In genomic region chr5:10857333-10857723, GRCh38 we compare ENCODE assay signal across 2 cellular contexts.
TF ChIP-seq lines count a peak whose summit lies in the region.

No MANE protein-coding gene starts in this region.

TF ChIP-seq in GM23338, 12 proteins besides CTCF, POLR2A, EP300 and RAD21 (continued from another document):
- TF ChIP-seq CREB1 (CRISPR knock-in tag; IDR thresholded peaks at IDR 0.05; ENCODE audit: low read depth) (no peak), POLR2AphosphoS5 (IDR thresholded peaks at IDR 0.05; ENCODE audit: low read depth) (no peak), NANOG (IDR thresholded peaks at IDR 0.05; ENCODE audit: borderline replicate concordance) (no peak), ETS1 (IDR thresholded peaks at IDR 0.05) (no peak), ZNF462 (CRISPR knock-in tag; IDR thresholded peaks at IDR 0.05) (no peak), STAT1 (IDR thresholded peaks at IDR 0.05; ENCODE audit: unreplicated experiment) (no peak), ZNF114 (CRISPR knock-in tag; IDR thresholded peaks at IDR 0.05) (no peak), REST (IDR thresholded peaks at IDR 0.05; ENCODE audit: unreplicated experiment) (no peak), EZH2phosphoT487 (IDR thresholded peaks at IDR 0.05; ENCODE audit: unreplicated experiment) (no peak), EZH2 (IDR thresholded peaks at IDR 0.05; ENCODE audit: low read depth, unreplicated experiment) (no peak)

TF ChIP-seq in endothelial cell of umbilical vein, 7 proteins besides CTCF, POLR2A, EP300 and RAD21 (continued from another document):
- TF ChIP-seq MAX (IDR thresholded peaks at IDR 0.05; ENCODE audit: insufficient read depth, insufficient read length) (no peak), FOS (IDR thresholded peaks at IDR 0.05; ENCODE audit: borderline replicate concordance, insufficient read depth, low read length) (no peak), GATA2 (IDR thresholded peaks at IDR 0.05; ENCODE audit: insufficient read depth, insufficient read length, low read depth, low read length) (no peak), EZH2 (IDR thresholded peaks at IDR 0.05; ENCODE audit: borderline replicate concordance, low read depth, low read length, severe bottlenecking) (no peak), POLR2AphosphoS5 (IDR thresholded peaks at IDR 0.05; ENCODE audit: insufficient read depth, low read depth, low read length) (no peak)
